8 cellular contexts compared by ENCODE assay signal in genomic region chr2:233100192-233100998, GRCh38. TPM values are rescaled to one million over a fixed set of nuclear protein-coding genes. Genes with fewer than 3 reads are reported as not detected.
A peak's percentile ranks its signal among the peaks of the same experiment; 100 is the strongest.
DNase-seq lines count a peak whose midpoint lies in the region; ATAC-seq and TF ChIP-seq lines count a peak whose summit lies in the region.

No MANE protein-coding gene starts in this region.

- ATAC-seq in GM19372 (IDR thresholded peaks at IDR 0.05; ENCODE audit: low read depth, unreplicated experiment), result peak; percentile 77
- ATAC-seq in HG03135 (IDR thresholded peaks at IDR 0.05; ENCODE audit: unreplicated experiment), result peak; percentile 74

- H3K9me3 ChIP-seq in neutrophil (no peaks in the 10 kb centered on the region), BE2C (no peaks in the 10 kb centered on the region), A673 (ENCODE audit: low read depth, low read length, poor library complexity, severe bottlenecking) (no peaks in the 10 kb centered on the region)

- peak; percentile 52 for DNase-seq in activated CD4-positive, alpha-beta memory T cell treated with anti-CD3 and anti-CD28 coated beads, Interleukin-2, amount 10 ng/mL, durations not matched to agents 7 days and 5 days
- no peak for DNase-seq in DMS 273 (lab: John Stamatoyannopoulos, UW; ENCODE audit: unreplicated experiment)
- no peak for DNase-seq in BE2C
- DNase-seq in NCI-H524 treated with DMSO at 0.1 percent for 48 hours (lab: John Stamatoyannopoulos, UW), result no peak
- DNase-seq in A673 (ENCODE audit: low spot score), result no peak

- H3K4me3 ChIP-seq in neutrophil (ENCODE audit: low read depth in 1 of 2, low read length in 1 of 2) (peak overlapping the region in 1 of 2 experiments; percentile 32), BE2C (ENCODE audit: low read depth, low read length) (no peak overlapping the region), A673 (ENCODE audit: low read depth, low read length, poor library complexity, severe bottlenecking) (no peak overlapping the region)

- CTCF ChIA-PET in activated CD4-positive, alpha-beta memory T cell treated with anti-CD3 and anti-CD28 coated beads, Interleukin-2, amount 10 ng/mL, durations not matched to agents 7 days and 5 days (lab: Charles Lee), result interaction anchor here (0.6 to 2.6 kb wide), 4 partner anchors 24 to 151 kb away, joined by 3 to 9 read pairs (median 5); partner anchors contain the start of genes ATG16L1 and INPP5D
- CTCF ChIA-PET in A673 (lab: Charles Lee), result no interaction called here

- H3K27ac ChIP-seq in neutrophil, result peak overlapping the region; percentile 88
- no peak overlapping the region for H3K27ac ChIP-seq in A673 (ENCODE audit: low read depth, low read length, poor library complexity, severe bottlenecking)

- no peaks in the 10 kb centered on the region for H3K27me3 ChIP-seq in neutrophil
- peaks cover 15% of the 10 kb centered on the region for H3K27me3 ChIP-seq in BE2C
- peaks cover 3% of the 10 kb centered on the region for H3K27me3 ChIP-seq in A673 (replicated peaks; ENCODE audit: insufficient read depth, low read depth, low read length, poor library complexity)

- H3K27ac Mint-ChIP-seq in activated CD4-positive, alpha-beta memory T cell treated with anti-CD3 and anti-CD28 coated beads, Interleukin-2, amount 10 ng/mL, durations not matched to agents 7 days and 5 days, result peak overlapping the region; percentile 53

- peaks cover 57% of the 10 kb centered on the region for H3K4me1 Mint-ChIP-seq in activated CD4-positive, alpha-beta memory T cell treated with anti-CD3 and anti-CD28 coated beads, Interleukin-2, amount 10 ng/mL, durations not matched to agents 7 days and 5 days

- H3K36me3 ChIP-seq in neutrophil (peaks cover 13% of the 10 kb centered on the region), BE2C (no peaks in the 10 kb centered on the region), A673 (ENCODE audit: insufficient read depth, low read length, poor library complexity, severe bottlenecking) (no peaks in the 10 kb centered on the region)

- H3K36me3 Mint-ChIP-seq in activated CD4-positive, alpha-beta memory T cell treated with anti-CD3 and anti-CD28 coated beads, Interleukin-2, amount 10 ng/mL, durations not matched to agents 7 days and 5 days (ENCODE audit: low read depth), result peaks cover 70% of the 10 kb centered on the region

- no peak overlapping the region for H3K4me3 Mint-ChIP-seq in activated CD4-positive, alpha-beta memory T cell treated with anti-CD3 and anti-CD28 coated beads, Interleukin-2, amount 10 ng/mL, durations not matched to agents 7 days and 5 days

- POLR2A ChIA-PET in activated CD4-positive, alpha-beta memory T cell treated with anti-CD3 and anti-CD28 coated beads, Interleukin-2, amount 10 ng/mL, durations not matched to agents 7 days and 5 days (lab: Charles Lee), result interaction anchor here (0.9 to 2.2 kb wide), 10 partner anchors 11 to 66 kb away, joined by 3 to 7 read pairs (median 4); partner anchors contain the start of gene INPP5D
- POLR2A ChIA-PET in A673 (lab: Charles Lee; ENCODE audit: low non-redundant PET), result no interaction called here

- TF ChIP-seq CTCF in neutrophil (IDR thresholded peaks at IDR 0.05) (no peak), BE2C (IDR thresholded peaks at IDR 0.05; ENCODE audit: low read depth, low read length) (no peak), A673 (conservative IDR thresholded peaks at IDR 0.05; ENCODE audit: low read depth, low read length) (no peak)

- H3K4me1 ChIP-seq in neutrophil (ENCODE audit: control insufficient read depth in 1 of 2, insufficient read depth in 1 of 2, low read depth in 1 of 2, low read length in 1 of 2) (peaks cover 15 to 22% of the 10 kb centered on the region in 2 experiments), BE2C (no peaks in the 10 kb centered on the region), A673 (ENCODE audit: insufficient read depth, low read length, poor library complexity, severe bottlenecking) (no peaks in the 10 kb centered on the region)

- no peaks in the 10 kb centered on the region for H3K27me3 Mint-ChIP-seq in activated CD4-positive, alpha-beta memory T cell treated with anti-CD3 and anti-CD28 coated beads, Interleukin-2, amount 10 ng/mL, durations not matched to agents 7 days and 5 days

- no TSS peak for BruUV-seq in A673 (replicated peaks; lab: Mats Ljungman, UMichigan)

- intact Hi-C loops in A673 (cut with micrococcal nuclease; ENCODE audit: unreplicated experiment), result no loop called here

- no peaks in the 10 kb centered on the region for H3K9me3 Mint-ChIP-seq in activated CD4-positive, alpha-beta memory T cell treated with anti-CD3 and anti-CD28 coated beads, Interleukin-2, amount 10 ng/mL, durations not matched to agents 7 days and 5 days

RNA-seq across cellular contexts. Expression of gene INPP5D, which starts 40.3 kb away (rescaled TPM):
- 100 to 1,000 TPM; 157 to 163 TPM for total RNA-seq in activated CD4-positive, alpha-beta memory T cell treated with anti-CD3 and anti-CD28 coated beads, Interleukin-2, amount 10 ng/mL, durations not matched to agents 7 days and 5 days
- polyA plus RNA-seq in BE2C (2012; ENCODE audit: insufficient read depth, insufficient read length, low read depth), result 0.37 TPM
- 2.3 and 3.0 TPM in 2 replicates for total RNA-seq in A673 (2021)

Comparison
In these comparisons a context has a peak if more than half of its experiments do, and no peak if none do; other contexts are left out.
1. RNA of gene INPP5D, which starts 40.3 kb away (total RNA-seq): 157 to 163 TPM in activated CD4-positive, alpha-beta memory T cell treated with anti-CD3 and anti-CD28 coated beads, Interleukin-2, amount 10 ng/mL, durations not matched to agents 7 days and 5 days; 2.3 to 3.0 TPM in A673; every median in the first group is over 10 times any median in the second.